Comparison of ENCODE assay signal across 1 cellular context in genomic region chrX:79096339-79096638, GRCh38.
TF ChIP-seq lines count a peak whose summit lies in the region.

No MANE protein-coding gene starts in this region.

TF ChIP-seq in GM23338, 12 proteins besides CTCF, POLR2A, EP300 and RAD21 (continued from another document):
- no peak for TF ChIP-seq ZNF462 (CRISPR knock-in tag; IDR thresholded peaks at IDR 0.05)
- TF ChIP-seq STAT1 (IDR thresholded peaks at IDR 0.05; ENCODE audit: unreplicated experiment) = no peak
- no peak for TF ChIP-seq NANOG (IDR thresholded peaks at IDR 0.05; ENCODE audit: borderline replicate concordance)
- TF ChIP-seq REST (IDR thresholded peaks at IDR 0.05; ENCODE audit: unreplicated experiment) = no peak
- no peak for TF ChIP-seq ZNF331 (CRISPR knock-in tag; IDR thresholded peaks at IDR 0.05; ENCODE audit: low read depth)
- no peak for TF ChIP-seq JUNB (IDR thresholded peaks at IDR 0.05; ENCODE audit: unreplicated experiment)
